Comparison of ENCODE assay signal across 9 cellular contexts in the genomic region with DNA sequence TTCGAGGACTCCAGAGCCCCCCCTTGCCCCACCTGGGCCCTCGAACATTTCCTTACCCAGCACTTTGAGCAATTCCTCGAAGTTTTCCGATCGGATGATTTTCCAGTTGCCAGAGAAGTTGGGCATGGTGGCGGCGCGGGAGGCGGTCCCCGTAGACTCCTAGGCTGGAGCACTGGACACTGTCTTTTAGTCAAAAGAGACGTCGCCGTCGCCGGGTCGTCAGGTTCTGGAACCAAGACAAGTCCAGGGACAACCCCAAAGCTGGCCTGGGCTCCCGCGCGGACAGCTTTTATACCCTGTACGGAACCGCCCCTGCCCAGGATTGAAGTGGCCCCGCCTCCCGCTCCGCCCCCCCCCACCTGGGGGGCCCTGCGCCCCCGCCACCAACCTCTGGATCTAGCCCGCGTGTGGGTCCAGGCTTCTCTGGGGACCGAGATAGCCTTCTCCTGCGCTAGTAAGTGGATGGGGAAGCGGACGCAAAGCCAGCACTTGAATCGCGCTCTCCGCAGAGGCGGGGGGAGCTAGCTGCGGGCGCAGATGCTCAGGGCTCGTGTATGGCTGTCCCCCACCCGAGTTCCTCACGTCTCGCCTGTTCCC. TPM values are rescaled to one million over a fixed set of nuclear protein-coding genes. Genes with fewer than 3 reads are reported as not detected.
DNase-seq lines count a peak whose midpoint lies in the region; ATAC-seq and TF ChIP-seq lines count a peak whose summit lies in the region.
"Had no signal": no experiment of that assay in that cellular context is flagged by ENCODE, and none has a peak within 500 bp of the region (broad histone marks: within the 10 kb centered on the region; RNA-seq: fewer than 3 reads in every experiment).

TSS of gene CRABP2 (minus strand) at position 263 of the 597 bp plus-strand sequence. CDS start at position 126, 137 bp downstream.

- no peak for TF ChIP-seq CTCF in adrenal gland (IDR thresholded peaks at IDR 0.05)

- 1 to 9% (median 2%) methylated on average over 7 to 42 of the region's 42 CpGs for WGBS in adrenal gland, 4 donors
- no CpG with 5 or more reads among the region's 42 CpGs for WGBS in iPS DF 6.9 (ENCODE audit: insufficient coverage, insufficient read length)

- H3K9ac ChIP-seq in ES-I3 (ENCODE audit: low read depth, low read length): peak within 1 kb of the TSS; percentile 72

- H3K27ac ChIP-seq in adrenal gland (peak within 1 kb of the TSS; percentile 30 to 66 (median 52)), iPS DF 6.9 (ENCODE audit: low read length) (no peak within 1 kb of the TSS)
- H3K27ac ChIP-seq: SJSA1 had no signal

- no peaks in the 10 kb centered on the region for H3K9me3 ChIP-seq in ES-I3 (ENCODE audit: control insufficient read depth, insufficient read depth, low read length)
- H3K9me3 ChIP-seq in adrenal gland (replicated peaks in 1 of 3): no peaks in the 10 kb centered on the region
- no peaks in the 10 kb centered on the region for H3K9me3 ChIP-seq in iPS DF 6.9 (ENCODE audit: control insufficient read depth, insufficient read depth, low read length)
- H3K9me3 ChIP-seq: SJSA1 had no signal

- no peaks in the 10 kb centered on the region for H3K36me3 ChIP-seq in ES-I3 (ENCODE audit: insufficient read depth, low read length)
- H3K36me3 ChIP-seq in adrenal gland (replicated peaks in 1 of 2): no peaks in the 10 kb centered on the region
- peaks cover 5% of the 10 kb centered on the region; the same call in 1 of the 2 replicates for H3K36me3 ChIP-seq in iPS DF 6.9 (ENCODE audit: control insufficient read depth, insufficient read depth, low read length)
- H3K36me3 ChIP-seq: SJSA1 had no signal

- TF ChIP-seq POLR2A in adrenal gland (IDR thresholded peaks at IDR 0.05): no peak

- H3K4me3 ChIP-seq in adrenal gland: peak within 1 kb of the TSS in 3 of 4 donors; percentile 7 to 59 (median 31)
- peak within 1 kb of the TSS; percentile 44; the same call in 1 of the 2 replicates for H3K4me3 ChIP-seq in iPS DF 6.9 (ENCODE audit: low read length)
- H3K4me3 ChIP-seq: SJSA1 had no signal

- intact Hi-C loops in adrenal gland (cut with DNase I): no loop called here

- no peaks in the 10 kb centered on the region for H3K27me3 ChIP-seq in adrenal gland
- H3K27me3 ChIP-seq in iPS DF 6.9 (ENCODE audit: control insufficient read depth, insufficient read depth, low read length): peaks cover 2% of the 10 kb centered on the region; the same call in 1 of the 2 replicates
- H3K27me3 ChIP-seq: SJSA1 had no signal

- DNase-seq in NCI-H69 (lab: John Stamatoyannopoulos, UW) (peak; percentile 70), adrenal gland (peak in 6 of 7 donors; percentile 45 to 65 (median 55)), iPS DF 6.9 (ENCODE audit: low read depth, low spot score) (no peak), T1000 (lab: John Stamatoyannopoulos, UW) (no peak), islet precursor cell (no peak)
- peak; percentile 13 for DNase-seq in stimulated activated CD4-positive, alpha-beta T cell treated with anti-CD3 and anti-CD28 coated beads, Interleukin-1b, Interleukin-23, amount 100 ng/mL, for 48 hours

- no peak for ATAC-seq in HG02678 (IDR thresholded peaks at IDR 0.05; ENCODE audit: unreplicated experiment)

- H3K4me1 ChIP-seq in ES-I3 (ENCODE audit: insufficient read depth, low read length): peaks cover 36% of the 10 kb centered on the region
- H3K4me1 ChIP-seq in adrenal gland (replicated peaks in 1 of 2): peaks cover 23 to 31% of the 10 kb centered on the region in 2 donors
- H3K4me1 ChIP-seq in iPS DF 6.9 (ENCODE audit: control insufficient read depth, insufficient read depth, low read length): peaks cover 17% of the 10 kb centered on the region

RNA-seq across cellular contexts. Expression of gene CRABP2, which starts in this region (rescaled TPM):
- total RNA-seq in adrenal gland: 10 to 100 TPM in 1 of 8 donors, 1 to 10 TPM in 7; 3.1 to 11.6 (median 6.8) TPM
- 10 to 100 TPM in 2 of 3 donors, 1 to 10 TPM in 1; 5.0 to 17.8 (median 11.2) TPM for polyA plus RNA-seq in adrenal gland

Comparison
In these comparisons a context has a peak if more than half of its experiments do, and no peak if none do; other contexts are left out.
1. DNase-seq: peak in NCI-H69 (single experiment), adrenal gland (6 of 7) and stimulated activated CD4-positive, alpha-beta T cell treated with anti-CD3 and anti-CD28 coated beads, Interleukin-1b, Interleukin-23, amount 100 ng/mL, for 48 hours (single experiment); none in iPS DF 6.9 (single experiment), T1000 (single experiment) and islet precursor cell (single experiment).